ENCODE assay signal across 8 cellular contexts in genomic region chr14:67934087-67934486, GRCh38.
A peak's percentile ranks its signal among the peaks of the same experiment; 100 is the strongest.
DNase-seq lines count a peak whose midpoint lies in the region; ATAC-seq and TF ChIP-seq lines count a peak whose summit lies in the region.

No MANE protein-coding gene starts in this region.

- no peaks in the 10 kb centered on the region for H3K27me3 ChIP-seq in H7 (ENCODE audit: control insufficient read depth, insufficient read depth, low read length)
- no peaks in the 10 kb centered on the region for H3K27me3 ChIP-seq in adrenal gland
- no peaks in the 10 kb centered on the region for H3K27me3 ChIP-seq in right cardiac atrium (ENCODE audit: control insufficient read depth, insufficient read depth)

- H3K4me3 ChIP-seq in H7 (ENCODE audit: insufficient read depth, low read depth, low read length) (no peak overlapping the region), adrenal gland (no peak overlapping the region), right cardiac atrium (ENCODE audit: low read length) (no peak overlapping the region)

- peak overlapping the region in 1 of 5 donors; percentile 2 for H3K27ac ChIP-seq in adrenal gland
- no peak overlapping the region for H3K27ac ChIP-seq in right cardiac atrium (ENCODE audit: low read length)

- H3K4me1 ChIP-seq in adrenal gland (replicated peaks in 1 of 2): peaks cover 0 to 4% of the 10 kb centered on the region in 2 donors
- H3K4me1 ChIP-seq in right cardiac atrium (ENCODE audit: control insufficient read depth, insufficient read depth, low read length): no peaks in the 10 kb centered on the region

- DNase-seq in COR-L47 (lab: John Stamatoyannopoulos, UW): peak; percentile 70
- peak; percentile 72 for DNase-seq in H7
- peak; percentile 61 for DNase-seq in NCI-H345 (lab: John Stamatoyannopoulos, UW)
- peak in 4 of 7 donors; percentile 20 to 40 (median 26) for DNase-seq in adrenal gland
- no peak for DNase-seq in right cardiac atrium
- peak; percentile 50 for DNase-seq in retina

- H3K9me3 ChIP-seq in adrenal gland (replicated peaks in 1 of 3) (peaks cover 0 to 12% (median 12%) of the 10 kb centered on the region in 3 donors), right cardiac atrium (ENCODE audit: control insufficient read depth, low read length) (no peaks in the 10 kb centered on the region)

- H3K36me3 ChIP-seq in H7 (replicated peaks; ENCODE audit: control insufficient read depth, insufficient read depth, low read length) (no peaks in the 10 kb centered on the region), adrenal gland (replicated peaks in 1 of 2) (no peaks in the 10 kb centered on the region)

- intact Hi-C loops in adrenal gland (cut with DNase I) (loop anchor here in 1 of 2 donors (5.0 kb wide), 1 partner anchor 888 kb away; no protein-coding TSS in a partner anchor), right cardiac atrium (cut with DNase I) (no loop called here)

- TF ChIP-seq CTCF in adrenal gland (IDR thresholded peaks at IDR 0.05): peak; percentile 53 to 85 (median 72)

- TF ChIP-seq POLR2A in adrenal gland (IDR thresholded peaks at IDR 0.05): no peak

- 45 to 59% (median 49%) methylated on average over 1 of the region's 1 CpG for WGBS in adrenal gland, 4 donors
- WGBS in right cardiac atrium: 39% methylated on average over 1 of the region's 1 CpG

- ATAC-seq in right cardiac atrium: peak; percentile 92
- no peak for ATAC-seq in HG02759 (IDR thresholded peaks at IDR 0.05; ENCODE audit: unreplicated experiment)
- ATAC-seq in HG02870 (IDR thresholded peaks at IDR 0.05; ENCODE audit: unreplicated experiment): no peak

Comparison
In these comparisons a context has a peak if more than half of its experiments do, and no peak if none do; other contexts are left out.
1. DNase-seq: peak in COR-L47 (single experiment), H7 (single experiment), NCI-H345 (single experiment), adrenal gland (4 of 7) and retina (single experiment); none in right cardiac atrium (0 of 3).
2. ATAC-seq: peak in right cardiac atrium (2 of 2); none in HG02759 (single experiment) and HG02870 (single experiment).